ENCODE assay signal across 8 cellular contexts in genomic region chr6:27518881-27519795, GRCh38. TPM values are rescaled to one million over a fixed set of nuclear protein-coding genes. Genes with fewer than 3 reads are reported as not detected.
DNase-seq lines count a peak whose midpoint lies in the region; ATAC-seq and FAIRE-seq lines count a peak whose summit lies in the region.

No MANE protein-coding gene starts in this region.

- H3K4me3 ChIP-seq in mesodermal cell (ENCODE audit: extremely low read depth, insufficient read depth, low read length, poor library complexity, severe bottlenecking) = peak overlapping the region; percentile 80

- DNase-seq in Ammon's horn (ENCODE audit: low spot score) (peak; percentile 83), NCI-H82 (lab: John Stamatoyannopoulos, UW) (peak; percentile 88)
- DNase-seq in activated CD8-positive, alpha-beta memory T cell treated with anti-CD3 and anti-CD28 coated beads for 24 hours = peak; percentile 88
- peak; percentile 21 to 36 for DNase-seq in stimulated activated CD8-positive, alpha-beta memory T cell treated with anti-CD3 and anti-CD28 coated beads, Interleukin-15, amount 100 ng/mL, for 4 hours (ENCODE audit: low read depth in 2 of 2)

- peak; percentile 54 for ATAC-seq in GM19025 (IDR thresholded peaks at IDR 0.05; ENCODE audit: low read depth, unreplicated experiment)
- peak; percentile 50 for ATAC-seq in HG03520 (IDR thresholded peaks at IDR 0.05; ENCODE audit: unreplicated experiment)

- H3K4me1 ChIP-seq in mesodermal cell (ENCODE audit: control insufficient read depth, insufficient read depth, low read length, poor library complexity, severe bottlenecking) = no peaks in the 10 kb centered on the region

- FAIRE-seq in endometrium (lab: Jason Lieb, UNC) = peak; percentile 48

- 1% methylated on average over 37 of the region's 42 CpGs for WGBS in mesodermal cell (ENCODE audit: insufficient coverage in 2 of 2), 2 experiments

- no peaks in the 10 kb centered on the region for H3K36me3 ChIP-seq in mesodermal cell (ENCODE audit: control insufficient read depth, insufficient read depth, low read length)

- peak overlapping the region; percentile 79 for H3K27ac ChIP-seq in mesodermal cell (ENCODE audit: low read depth, low read length, severe bottlenecking)

- no peaks in the 10 kb centered on the region for H3K9me3 ChIP-seq in mesodermal cell (ENCODE audit: control insufficient read depth, low read length)

RNA-seq across cellular contexts. Expression of gene ZNF184, which starts 46.2 kb away (rescaled TPM):
- 9.6 TPM for polyA plus RNA-seq in mesodermal cell (2013, experiment 1 of 2)
- polyA plus RNA-seq in mesodermal cell (2013, experiment 2 of 2) = 11.8 TPM

Comparison
In these comparisons a context has a peak if more than half of its experiments do, and no peak if none do; other contexts are left out.
1. Peak in every context shown above with its lines: DNase-seq, ATAC-seq, H3K4me3 ChIP-seq and H3K27ac ChIP-seq.
2. DNase-seq: peak in every context shown above with its lines; median percentile 88 in NCI-H82; 88 in activated CD8-positive, alpha-beta memory T cell treated with anti-CD3 and anti-CD28 coated beads for 24 hours; 83 in Ammon's horn; 28 in stimulated activated CD8-positive, alpha-beta memory T cell treated with anti-CD3 and anti-CD28 coated beads, Interleukin-15, amount 100 ng/mL, for 4 hours.